In the genomic region with DNA sequence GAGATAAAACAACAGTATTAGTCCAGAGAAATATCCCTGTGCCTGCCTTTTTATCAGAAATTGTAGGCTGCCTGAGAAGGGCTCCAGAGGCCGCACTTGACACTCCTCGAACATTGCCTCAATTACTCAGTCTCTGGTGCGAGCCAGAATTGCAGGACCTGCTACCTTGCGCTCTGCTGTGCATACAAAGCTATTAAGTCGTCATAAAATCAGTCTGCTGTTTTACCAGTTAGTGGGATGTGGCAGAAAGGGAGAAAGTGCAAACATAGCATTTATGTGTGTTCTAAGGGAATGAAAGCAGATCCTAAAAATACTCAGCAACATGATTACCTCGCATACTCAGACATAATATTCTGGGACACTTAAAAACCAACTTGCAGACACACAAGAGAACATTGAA, we compare ENCODE assay signal across 21 cellular contexts.
DNase-seq lines count a peak whose midpoint lies in the region; ATAC-seq and TF ChIP-seq lines count a peak whose summit lies in the region.
"Had no signal": no experiment of that assay in that cellular context is flagged by ENCODE, and none has a peak within 500 bp of the region (broad histone marks: within the 10 kb centered on the region; RNA-seq: fewer than 3 reads in every experiment).

No MANE protein-coding gene starts in this region.

- no peak overlapping the region for H3K4me3 ChIP-seq in heart right ventricle
- H3K4me3 ChIP-seq: BLaER1, Peyer's patch had no signal

- no peaks in the 10 kb centered on the region for H3K4me1 Mint-ChIP-seq in progenitor cell of endocrine pancreas (ENCODE audit: low read depth)
- H3K4me1 Mint-ChIP-seq: memory B cell had no signal

- H3K9me3 ChIP-seq in heart right ventricle, result no peaks in the 10 kb centered on the region
- H3K9me3 ChIP-seq: Peyer's patch, SK-N-SH had no signal

- peaks cover 1% of the 10 kb centered on the region for H3K36me3 Mint-ChIP-seq in progenitor cell of endocrine pancreas (ENCODE audit: insufficient read depth)

- H3K27me3 ChIP-seq in heart right ventricle, result no peaks in the 10 kb centered on the region
- H3K27me3 ChIP-seq: BLaER1, Peyer's patch had no signal

- H3K27ac ChIP-seq in heart right ventricle, result peak overlapping the region; percentile 5 to 81 (median 57)
- H3K27ac ChIP-seq: BLaER1, Peyer's patch had no signal

- peaks cover 0 to 51% (median 29%) of the 10 kb centered on the region in 9 donors for H3K4me1 ChIP-seq in heart right ventricle

- peak in 5 of 8 donors; percentile 44 to 70 (median 51) for ATAC-seq in heart right ventricle
- ATAC-seq in GM21786 (IDR thresholded peaks at IDR 0.05; ENCODE audit: unreplicated experiment), result no peak
- ATAC-seq: activated CD4-positive, alpha-beta T cell treated with anti-CD3 and anti-CD28 coated beads for 36 hours had no signal

- no peaks in the 10 kb centered on the region for H3K27me3 Mint-ChIP-seq in progenitor cell of endocrine pancreas
- H3K27me3 Mint-ChIP-seq: activated CD4-positive, alpha-beta T cell treated with anti-CD3 and anti-CD28 coated beads for 36 hours; memory B cell had no signal

- WGBS in heart right ventricle, 2 donors, result 46 to 65% methylated on average over 6 of the region's 6 CpGs

- H3K4me3 Mint-ChIP-seq in progenitor cell of endocrine pancreas (ENCODE audit: low read depth), result no peak overlapping the region
- H3K4me3 Mint-ChIP-seq: activated CD4-positive, alpha-beta T cell treated with anti-CD3 and anti-CD28 coated beads for 36 hours; memory B cell had no signal

- DNase-seq in NCI-H510A treated with DMSO at 0.1 percent for 48 hours (lab: John Stamatoyannopoulos, UW), result peak; percentile 46
- no peak for DNase-seq in NCI-H510A (lab: John Stamatoyannopoulos, UW)
- DNase-seq in NCI-H1092 (lab: John Stamatoyannopoulos, UW), result peak; percentile 2
- DNase-seq in heart right ventricle, result no peak
- no peak for DNase-seq in progenitor cell of endocrine pancreas (ENCODE audit: low spot score, unreplicated experiment)
- no peak for DNase-seq in KBM-7
- no peak for DNase-seq in posterior vena cava (ENCODE audit: low spot score)
- DNase-seq: activated CD4-positive, alpha-beta T cell treated with anti-CD3 and anti-CD28 coated beads for 36 hours; activated CD8-positive, alpha-beta memory T cell treated with anti-CD3 and anti-CD28 coated beads, Interleukin-2, amount 50 U/mL, for 48 hours; DND-41; islet precursor cell; MM.1S; NCI-H1930; NCI-H82; Peyer's patch; SK-N-SH; stimulated activated naive CD4-positive, alpha-beta T cell treated with Interleukin-2 at 50 U/mL for 16 hours; trophoblast cell had no signal

- H3K36me3 ChIP-seq in heart right ventricle, result peaks cover 0 to 40% (median 11%) of the 10 kb centered on the region in 9 donors

- intact Hi-C loops in heart right ventricle (cut with DNase I) (no loop called here), posterior vena cava (cut with DNase I) (no loop called here)

- H3K27ac Mint-ChIP-seq in progenitor cell of endocrine pancreas, result peak overlapping the region; percentile 6
- H3K27ac Mint-ChIP-seq: activated CD4-positive, alpha-beta T cell treated with anti-CD3 and anti-CD28 coated beads for 36 hours; memory B cell had no signal

- TF ChIP-seq CTCF in heart right ventricle (IDR thresholded peaks at IDR 0.05) (no peak), progenitor cell of endocrine pancreas (IDR thresholded peaks at IDR 0.05; ENCODE audit: unreplicated experiment) (no peak)

- H3K9me3 Mint-ChIP-seq in progenitor cell of endocrine pancreas (ENCODE audit: low read depth), result no peaks in the 10 kb centered on the region
- H3K9me3 Mint-ChIP-seq: memory B cell had no signal

- in situ Hi-C loops in KBM-7 (cut with MboI; ENCODE audit: low pct_unique_long_range_greater_than_20kb, low sequenced_read_pairs), result no loop called here

Comparison
In these comparisons a context has a peak if more than half of its experiments do, and no peak if none do; other contexts are left out.
1. DNase-seq: peak in NCI-H510A treated with DMSO at 0.1 percent for 48 hours (single experiment) and NCI-H1092 (single experiment); none in NCI-H510A (single experiment), heart right ventricle (0 of 2), progenitor cell of endocrine pancreas (single experiment), KBM-7 (single experiment) and posterior vena cava (single experiment).